8 cellular contexts compared by ENCODE assay signal in the genomic region with DNA sequence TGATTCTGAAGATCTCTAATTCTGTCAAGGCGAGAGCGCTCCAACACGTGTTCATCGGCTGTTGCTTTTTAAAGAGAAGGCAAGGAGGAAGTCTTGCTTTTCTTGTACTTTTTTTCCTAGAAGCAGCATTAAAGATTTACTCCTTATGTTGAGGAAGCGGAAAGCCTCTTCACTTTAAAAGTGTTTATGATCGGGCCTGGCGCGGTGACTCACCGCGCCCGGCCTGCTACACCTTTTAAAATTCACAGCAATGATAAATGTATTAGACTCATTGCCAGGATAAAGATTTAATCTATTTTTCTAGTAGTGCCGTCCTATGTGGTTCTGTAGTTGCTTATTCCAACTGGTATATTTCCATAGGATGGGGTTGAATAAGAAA. TPM values are rescaled to one million over a fixed set of nuclear protein-coding genes. Genes with fewer than 3 reads are reported as not detected.
A peak's percentile ranks its signal among the peaks of the same experiment; 100 is the strongest.
DNase-seq lines count a peak whose midpoint lies in the region; ATAC-seq and TF ChIP-seq lines count a peak whose summit lies in the region.

No MANE protein-coding gene starts in this region.

- H3K4me3 ChIP-seq in fibroblast of villous mesenchyme (ENCODE audit: low read depth, low read length) (peak overlapping the region; percentile 70), skeletal muscle tissue (ENCODE audit: low read length in 3 of 3) (peak overlapping the region; percentile 86 to 99 (median 96))

- H3K27me3 ChIP-seq in skeletal muscle tissue (ENCODE audit: control insufficient read depth in 3 of 3, insufficient read depth in 3 of 3, low read length in 3 of 3): no peaks in the 10 kb centered on the region

- CTCF ChIA-PET in activated CD8-positive, alpha-beta memory T cell treated with anti-CD3 and anti-CD28 coated beads, Interleukin-2, amount 10 ng/mL, durations not matched to agents 7 days and 5 days (lab: Charles Lee): interaction anchor here (1.1 to 2.8 kb wide), 4 partner anchors 42 to 158 kb away, joined by 3 to 18 read pairs (median 6); a partner anchor contains a TSS

- H3K9me3 Mint-ChIP-seq in activated CD8-positive, alpha-beta memory T cell treated with anti-CD3 and anti-CD28 coated beads, Interleukin-2, amount 10 ng/mL, durations not matched to agents 7 days and 5 days (ENCODE audit: low read depth): no peaks in the 10 kb centered on the region

- peaks cover 29% of the 10 kb centered on the region for H3K4me1 Mint-ChIP-seq in activated CD8-positive, alpha-beta memory T cell treated with anti-CD3 and anti-CD28 coated beads, Interleukin-2, amount 10 ng/mL, durations not matched to agents 7 days and 5 days

- no peak for TF ChIP-seq CTCF in fibroblast of villous mesenchyme (IDR thresholded peaks at IDR 0.05; ENCODE audit: insufficient read depth, low read depth, low read length)

- H3K9me3 ChIP-seq in skeletal muscle tissue (ENCODE audit: control insufficient read depth in 3 of 3, low read length in 3 of 3): no peaks in the 10 kb centered on the region

- H3K36me3 Mint-ChIP-seq in activated CD8-positive, alpha-beta memory T cell treated with anti-CD3 and anti-CD28 coated beads, Interleukin-2, amount 10 ng/mL, durations not matched to agents 7 days and 5 days: peaks cover 18% of the 10 kb centered on the region

- no peak for DNase-seq in activated CD8-positive, alpha-beta memory T cell treated with anti-CD3 and anti-CD28 coated beads, Interleukin-2, amount 10 ng/mL, durations not matched to agents 7 days and 5 days
- no peak for DNase-seq in activated CD8-positive, alpha-beta memory T cell treated with anti-CD3 and anti-CD28 coated beads for 24 hours
- DNase-seq in activated CD4-positive, CD25-positive, alpha-beta regulatory T cell treated with anti-CD3 and anti-CD28 coated beads, Interleukin-2, amount 50 U/mL, for 16 hours (ENCODE audit: low read depth, low spot score): peak; percentile 6
- DNase-seq in fibroblast of villous mesenchyme (ENCODE audit: low read depth) (peak; percentile 74), NCI-H1105 treated with DMSO at 0.1 percent for 48 hours (lab: John Stamatoyannopoulos, UW) (no peak), NCI-H69 (lab: John Stamatoyannopoulos, UW) (no peak)

- ATAC-seq in activated CD8-positive, alpha-beta memory T cell treated with anti-CD3 and anti-CD28 coated beads, Interleukin-2, amount 10 ng/mL, durations not matched to agents 7 days and 5 days: peak; percentile 1
- ATAC-seq in HG02571 (IDR thresholded peaks at IDR 0.05; ENCODE audit: unreplicated experiment): no peak

- peak overlapping the region; percentile 92 for H3K4me3 Mint-ChIP-seq in activated CD8-positive, alpha-beta memory T cell treated with anti-CD3 and anti-CD28 coated beads, Interleukin-2, amount 10 ng/mL, durations not matched to agents 7 days and 5 days

- peaks cover 3% of the 10 kb centered on the region in 3 donors for H3K36me3 ChIP-seq in skeletal muscle tissue (ENCODE audit: control insufficient read depth in 3 of 3, insufficient read depth in 3 of 3, low read length in 3 of 3)

- H3K27ac ChIP-seq in skeletal muscle tissue (ENCODE audit: low read depth, low read length): peak overlapping the region; percentile 99

- no peaks in the 10 kb centered on the region for H3K27me3 Mint-ChIP-seq in activated CD8-positive, alpha-beta memory T cell treated with anti-CD3 and anti-CD28 coated beads, Interleukin-2, amount 10 ng/mL, durations not matched to agents 7 days and 5 days

- H3K9ac ChIP-seq in skeletal muscle tissue (ENCODE audit: low read depth in 1 of 3, low read length in 3 of 3): peak overlapping the region; percentile 87 to 94 (median 89)

- peak overlapping the region; percentile 98 for H3K27ac Mint-ChIP-seq in activated CD8-positive, alpha-beta memory T cell treated with anti-CD3 and anti-CD28 coated beads, Interleukin-2, amount 10 ng/mL, durations not matched to agents 7 days and 5 days

- H3K4me1 ChIP-seq in skeletal muscle tissue (ENCODE audit: control insufficient read depth in 3 of 3, insufficient read depth in 3 of 3, low read length in 3 of 3): peaks cover 20 to 29% (median 21%) of the 10 kb centered on the region in 3 donors

RNA-seq across cellular contexts. Expression of a gene that starts 0.8 kb away (rescaled TPM):
- total RNA-seq in activated CD8-positive, alpha-beta memory T cell treated with anti-CD3 and anti-CD28 coated beads, Interleukin-2, amount 10 ng/mL, durations not matched to agents 7 days and 5 days: 10 to 100 TPM; 51.3 to 61.6 TPM
- total RNA-seq in fibroblast of villous mesenchyme (365 and 531 TPM in 2 replicates), skeletal muscle tissue (117 TPM)

RNA-seq across cellular contexts. Expression of a gene that starts 41.9 kb away (rescaled TPM):
- 10 to 100 TPM; 30.3 to 36.5 TPM for total RNA-seq in activated CD8-positive, alpha-beta memory T cell treated with anti-CD3 and anti-CD28 coated beads, Interleukin-2, amount 10 ng/mL, durations not matched to agents 7 days and 5 days
- 19.0 and 25.0 TPM in 2 replicates for total RNA-seq in fibroblast of villous mesenchyme
- total RNA-seq in skeletal muscle tissue: 6.8 TPM

RNA-seq across cellular contexts. Expression of a gene that starts 53.8 kb away (rescaled TPM):
- under 1 TPM in 1 of 2 experiments, not detected in 1; 0.06 TPM for total RNA-seq in activated CD8-positive, alpha-beta memory T cell treated with anti-CD3 and anti-CD28 coated beads, Interleukin-2, amount 10 ng/mL, durations not matched to agents 7 days and 5 days
- under 0.01 TPM in 2 replicates for total RNA-seq in fibroblast of villous mesenchyme
- 0.52 TPM for total RNA-seq in skeletal muscle tissue

Comparison
In these comparisons a context has a peak if more than half of its experiments do, and no peak if none do; other contexts are left out.
1. DNase-seq: peak in activated CD4-positive, CD25-positive, alpha-beta regulatory T cell treated with anti-CD3 and anti-CD28 coated beads, Interleukin-2, amount 50 U/mL, for 16 hours (single experiment) and fibroblast of villous mesenchyme (single experiment); none in activated CD8-positive, alpha-beta memory T cell treated with anti-CD3 and anti-CD28 coated beads, Interleukin-2, amount 10 ng/mL, durations not matched to agents 7 days and 5 days (single experiment), activated CD8-positive, alpha-beta memory T cell treated with anti-CD3 and anti-CD28 coated beads for 24 hours (single experiment), NCI-H1105 treated with DMSO at 0.1 percent for 48 hours (single experiment) and NCI-H69 (single experiment).